ENCODE assay signal across 14 cellular contexts in the genomic region with DNA sequence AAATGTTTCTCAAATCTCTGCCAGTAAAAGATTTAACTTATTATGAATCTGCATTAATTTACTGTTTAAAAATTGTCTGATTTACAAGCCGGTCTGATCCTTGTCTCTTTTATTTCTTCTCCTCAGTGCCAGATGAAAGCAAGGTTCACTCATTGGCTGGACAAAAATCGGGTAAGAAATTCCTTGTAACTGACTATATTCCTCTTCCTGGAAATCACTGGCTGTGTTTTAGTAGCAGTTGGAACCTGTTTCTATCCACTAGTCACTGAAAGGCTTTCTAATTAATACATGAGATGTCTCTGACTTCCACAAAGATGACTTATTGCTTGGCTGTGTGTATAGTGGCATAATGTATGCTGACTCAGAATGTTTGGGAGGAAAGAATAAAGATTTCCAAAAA.
DNase-seq lines count a peak whose midpoint lies in the region; ATAC-seq and TF ChIP-seq lines count a peak whose summit lies in the region.
"Had no signal": no experiment of that assay in that cellular context is flagged by ENCODE, and none has a peak within 500 bp of the region (broad histone marks: within the 10 kb centered on the region; RNA-seq: fewer than 3 reads in every experiment).

No MANE protein-coding gene starts in this region.

- no peaks in the 10 kb centered on the region for H3K9me3 ChIP-seq in RWPE2 (ENCODE audit: severe bottlenecking)
- H3K9me3 ChIP-seq: esophagus squamous epithelium had no signal

- H3K36me3 ChIP-seq in BJ (ENCODE audit: control insufficient read depth, insufficient read depth, low read length), result no peaks in the 10 kb centered on the region
- no peaks in the 10 kb centered on the region for H3K36me3 ChIP-seq in RWPE2 (ENCODE audit: low read depth)
- H3K36me3 ChIP-seq: esophagus squamous epithelium had no signal

- CTCF ChIA-PET in BJ (lab: Yijun Ruan, JAX), result no interaction called here
- CTCF ChIA-PET in activated CD4-positive, alpha-beta T cell treated with anti-CD3 and anti-CD28 coated beads, Interleukin-2, amount 10 ng/mL, durations not matched to agents 7 days and 5 days (lab: Charles Lee), result interaction anchor here (1.1 kb wide), 1 partner anchor 34 kb away, joined by 3 read pairs; no protein-coding TSS in a partner anchor

- POLR2A ChIA-PET in BJ (lab: Charles Lee), result no interaction called here
- POLR2A ChIA-PET in activated CD4-positive, alpha-beta T cell treated with anti-CD3 and anti-CD28 coated beads, Interleukin-2, amount 10 ng/mL, durations not matched to agents 7 days and 5 days (lab: Charles Lee), result no interaction called here

- ATAC-seq in RWPE2 (ENCODE audit: low read depth) (peak; percentile 52; the same call in 2 of the 3 replicates), HG03460 (IDR thresholded peaks at IDR 0.05; ENCODE audit: unreplicated experiment) (no peak), HG03045 (IDR thresholded peaks at IDR 0.05; ENCODE audit: unreplicated experiment) (no peak)
- ATAC-seq: activated CD8-positive, alpha-beta T cell treated with anti-CD3 and anti-CD28 coated beads for 36 hours had no signal

- no peaks in the 10 kb centered on the region for H3K4me1 ChIP-seq in RWPE2 (ENCODE audit: insufficient read depth, poor library complexity, severe bottlenecking)
- H3K4me1 ChIP-seq: esophagus squamous epithelium had no signal

- no peaks in the 10 kb centered on the region for H3K9me3 Mint-ChIP-seq in nephron
- peaks cover 3% of the 10 kb centered on the region for H3K9me3 Mint-ChIP-seq in activated CD4-positive, alpha-beta T cell treated with anti-CD3 and anti-CD28 coated beads, Interleukin-2, amount 10 ng/mL, durations not matched to agents 7 days and 5 days
- H3K9me3 Mint-ChIP-seq in immature natural killer cell, result peaks cover 0 to 4% (median 0%) of the 10 kb centered on the region in 6 donors

- TF ChIP-seq CTCF in BJ (IDR thresholded peaks at IDR 0.05; ENCODE audit: insufficient read depth, low read depth, low read length), result no peak
- no peak for TF ChIP-seq CTCF in RWPE2 (IDR thresholded peaks at IDR 0.05; ENCODE audit: poor library complexity, severe bottlenecking)
- TF ChIP-seq CTCF in nephron (IDR thresholded peaks at IDR 0.05; ENCODE audit: unreplicated experiment in 3 of 3), result no peak

- no peak overlapping the region for H3K4me3 ChIP-seq in BJ (ENCODE audit: low read depth, low read length)
- no peak overlapping the region for H3K4me3 ChIP-seq in RWPE2 (ENCODE audit: severe bottlenecking)
- H3K4me3 ChIP-seq: esophagus squamous epithelium had no signal

- H3K27ac Mint-ChIP-seq in nephron (peak overlapping the region; percentile 4 to 69 (median 55)), immature natural killer cell (no peak overlapping the region)
- no peak overlapping the region for H3K27ac Mint-ChIP-seq in activated CD4-positive, alpha-beta T cell treated with anti-CD3 and anti-CD28 coated beads, Interleukin-2, amount 10 ng/mL, durations not matched to agents 7 days and 5 days
- H3K27ac Mint-ChIP-seq: activated CD8-positive, alpha-beta T cell treated with anti-CD3 and anti-CD28 coated beads for 36 hours had no signal

- no peak overlapping the region for H3K4me3 Mint-ChIP-seq in nephron
- H3K4me3 Mint-ChIP-seq in activated CD4-positive, alpha-beta T cell treated with anti-CD3 and anti-CD28 coated beads, Interleukin-2, amount 10 ng/mL, durations not matched to agents 7 days and 5 days, result no peak overlapping the region
- H3K4me3 Mint-ChIP-seq in immature natural killer cell, result no peak overlapping the region
- H3K4me3 Mint-ChIP-seq: activated CD8-positive, alpha-beta T cell treated with anti-CD3 and anti-CD28 coated beads for 36 hours had no signal

- peaks cover 20% of the 10 kb centered on the region for H3K4me1 Mint-ChIP-seq in nephron
- no peaks in the 10 kb centered on the region for H3K4me1 Mint-ChIP-seq in activated CD4-positive, alpha-beta T cell treated with anti-CD3 and anti-CD28 coated beads, Interleukin-2, amount 10 ng/mL, durations not matched to agents 7 days and 5 days
- H3K4me1 Mint-ChIP-seq in immature natural killer cell, result no peaks in the 10 kb centered on the region

- H3K36me3 Mint-ChIP-seq in nephron (ENCODE audit: low read depth), result no peaks in the 10 kb centered on the region
- no peaks in the 10 kb centered on the region for H3K36me3 Mint-ChIP-seq in activated CD4-positive, alpha-beta T cell treated with anti-CD3 and anti-CD28 coated beads, Interleukin-2, amount 10 ng/mL, durations not matched to agents 7 days and 5 days (ENCODE audit: low read depth)
- no peaks in the 10 kb centered on the region for H3K36me3 Mint-ChIP-seq in immature natural killer cell

- H3K27me3 Mint-ChIP-seq in nephron (ENCODE audit: low read depth) (no peaks in the 10 kb centered on the region), immature natural killer cell (ENCODE audit: low read depth in 3 of 3) (no peaks in the 10 kb centered on the region)
- H3K27me3 Mint-ChIP-seq in activated CD4-positive, alpha-beta T cell treated with anti-CD3 and anti-CD28 coated beads, Interleukin-2, amount 10 ng/mL, durations not matched to agents 7 days and 5 days, result peaks cover 5% of the 10 kb centered on the region
- H3K27me3 Mint-ChIP-seq: activated CD8-positive, alpha-beta T cell treated with anti-CD3 and anti-CD28 coated beads for 36 hours had no signal

- H3K27me3 ChIP-seq in BJ (ENCODE audit: control insufficient read depth, insufficient read depth, low read length), result no peaks in the 10 kb centered on the region
- H3K27me3 ChIP-seq in RWPE2 (ENCODE audit: insufficient read depth, poor library complexity, severe bottlenecking), result no peaks in the 10 kb centered on the region
- H3K27me3 ChIP-seq: esophagus squamous epithelium had no signal

- peak; percentile 35 for DNase-seq in BJ (ENCODE audit: low read depth)
- no peak for DNase-seq in RWPE2 (ENCODE audit: low spot score)
- DNase-seq in fibroblast of peridontal ligament (ENCODE audit: extremely low read depth), result peak; percentile 80
- DNase-seq in activated CD4-positive, alpha-beta T cell treated with anti-CD3 and anti-CD28 coated beads, Interleukin-2, amount 10 ng/mL, durations not matched to agents 7 days and 5 days, result no peak
- DNase-seq in immature natural killer cell, result no peak
- DNase-seq: activated CD8-positive, alpha-beta T cell treated with anti-CD3 and anti-CD28 coated beads for 36 hours; C1 segment of cervical spinal cord; esophagus squamous epithelium; Karpas-422; kidney glomerular epithelial cell; NCI-H2107 had no signal

- no peak overlapping the region for H3K27ac ChIP-seq in RWPE2 (ENCODE audit: poor library complexity, severe bottlenecking)
- H3K27ac ChIP-seq: esophagus squamous epithelium had no signal

Comparison
In these comparisons a context has a peak if more than half of its experiments do, and no peak if none do; other contexts are left out.
1. DNase-seq: peak in BJ (single experiment) and fibroblast of peridontal ligament (single experiment); none in RWPE2 (single experiment), activated CD4-positive, alpha-beta T cell treated with anti-CD3 and anti-CD28 coated beads, Interleukin-2, amount 10 ng/mL, durations not matched to agents 7 days and 5 days (single experiment) and immature natural killer cell (0 of 3).
2. H3K27ac Mint-ChIP-seq: peak in nephron (3 of 3); none in activated CD4-positive, alpha-beta T cell treated with anti-CD3 and anti-CD28 coated beads, Interleukin-2, amount 10 ng/mL, durations not matched to agents 7 days and 5 days (single experiment) and immature natural killer cell (0 of 6).